Comparison of ENCODE assay signal across 21 cellular contexts in the genomic region with DNA sequence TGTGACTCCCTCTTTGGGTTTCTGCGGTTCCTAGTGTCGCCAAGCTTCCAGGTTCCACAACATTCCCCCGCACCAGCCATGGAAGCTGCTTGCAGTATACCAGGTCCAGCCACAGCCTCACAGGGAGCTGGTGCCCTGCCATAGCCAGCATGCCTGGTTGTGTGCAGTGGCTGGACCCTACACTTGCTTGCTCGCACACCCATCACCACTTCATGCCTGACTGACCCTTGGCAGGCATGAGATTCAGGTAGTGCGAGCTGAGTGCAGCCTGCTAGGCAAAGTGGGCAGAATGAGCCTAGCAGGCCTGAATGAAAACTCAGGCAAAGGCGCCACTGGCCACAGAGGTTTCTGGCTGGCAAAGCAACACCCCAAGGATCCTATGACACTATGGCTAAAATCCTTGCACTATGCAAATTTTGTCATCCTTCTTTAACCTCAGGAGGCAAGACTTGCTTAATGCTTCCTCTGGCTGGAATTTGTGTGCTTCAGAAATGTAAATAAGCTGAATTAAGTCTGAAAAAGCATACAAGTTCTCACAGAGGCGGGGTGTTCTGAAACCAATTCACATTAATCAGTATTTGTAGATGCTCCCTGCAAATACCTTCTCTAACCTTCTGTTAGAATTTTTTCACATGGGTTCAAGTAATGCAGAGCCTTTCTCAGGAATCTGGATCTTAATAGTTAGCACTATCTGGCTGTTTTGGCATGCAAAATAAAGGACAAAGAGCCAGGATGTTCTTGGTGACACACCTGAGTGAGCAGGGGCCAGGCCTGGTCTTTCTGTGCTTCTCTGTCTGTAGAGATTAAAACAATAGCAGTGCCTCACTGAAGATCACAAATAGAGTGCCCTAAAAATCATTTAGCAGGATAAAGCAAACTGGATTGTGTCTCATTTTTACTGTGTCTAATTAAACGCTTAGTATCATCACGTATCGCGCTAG.
A peak's percentile ranks its signal among the peaks of the same experiment; 100 is the strongest.
DNase-seq lines count a peak whose midpoint lies in the region; TF ChIP-seq lines count a peak whose summit lies in the region.
"Had no signal": no experiment of that assay in that cellular context is flagged by ENCODE, and none has a peak within 500 bp of the region (broad histone marks: within the 10 kb centered on the region; RNA-seq: fewer than 3 reads in every experiment).

No MANE protein-coding gene starts in this region.

- H3K36me3 Mint-ChIP-seq in endodermal cell (ENCODE audit: low read depth): no peaks in the 10 kb centered on the region
- H3K36me3 Mint-ChIP-seq in nephron (ENCODE audit: low read depth): peaks cover 4% of the 10 kb centered on the region
- H3K36me3 Mint-ChIP-seq: CD4-positive, alpha-beta memory T cell had no signal

- H3K4me3 ChIP-seq in HUES48 (ENCODE audit: low read depth, low read length) (no peak overlapping the region), endodermal cell (ENCODE audit: low read length) (no peak overlapping the region)
- H3K4me3 ChIP-seq: BLaER1 treated with 17β-estradiol and CSF1 and Interleukin-3, amounts not matched to agents 10 nM and 100 nM; PC-9; SJSA1 had no signal

- H3K9me3 ChIP-seq in HUES48 (ENCODE audit: control insufficient read depth, insufficient read depth, low read length): peaks cover 6% of the 10 kb centered on the region
- H3K9me3 ChIP-seq in endodermal cell (ENCODE audit: control insufficient read depth, low read length): peaks cover 35% of the 10 kb centered on the region
- H3K9me3 ChIP-seq: Caco-2 had no signal

- H3K27me3 ChIP-seq in HUES48 (ENCODE audit: control insufficient read depth, insufficient read depth, low read length) (peaks cover 18% of the 10 kb centered on the region), endodermal cell (ENCODE audit: control insufficient read depth, insufficient read depth, low read length, poor library complexity, severe bottlenecking) (peaks cover under 1% of the 10 kb centered on the region)
- H3K27me3 ChIP-seq: BLaER1 treated with 17β-estradiol and CSF1 and Interleukin-3, amounts not matched to agents 10 nM and 100 nM; SJSA1 had no signal

- H3K27me3 Mint-ChIP-seq in endodermal cell (ENCODE audit: insufficient read depth) (peaks cover 41% of the 10 kb centered on the region), nephron (ENCODE audit: low read depth) (no peaks in the 10 kb centered on the region)

- H3K27ac Mint-ChIP-seq in endodermal cell (no peak overlapping the region), nephron (peak overlapping the region; percentile 47 to 80 (median 78))
- H3K27ac Mint-ChIP-seq: CD4-positive, alpha-beta memory T cell had no signal

- H3K9me3 Mint-ChIP-seq in endodermal cell (peaks cover 20% of the 10 kb centered on the region), nephron (peaks cover 22% of the 10 kb centered on the region)

- DNase-seq in endodermal cell (peak; percentile 70), C1 segment of cervical spinal cord (lab: John Stamatoyannopoulos, UW) (no peak), AML-193 (lab: John Stamatoyannopoulos, UW) (no peak), NCI-H146 (lab: John Stamatoyannopoulos, UW) (no peak)
- no peak for DNase-seq in activated CD4-positive, CD25-positive, alpha-beta regulatory T cell (lab: John Stamatoyannopoulos, UW)
- DNase-seq: Caco-2; CD4-positive, alpha-beta memory T cell; GDM1; KBM-7; MM.1S; NCI-H1694; NCI-H2029 treated with DMSO at 0.1 percent for 48 hours; NCI-H446 treated with DMSO at 0.1 percent for 48 hours; NCI-H526; NCI-H82; NK-92 treated with Interleukin-12 subunit alpha and Interleukin-12 subunit beta, amount 100 ng/mL, for 24 hours; PC-9 had no signal

- H3K36me3 ChIP-seq in HUES48 (ENCODE audit: control insufficient read depth, insufficient read depth, low read length) (no peaks in the 10 kb centered on the region), endodermal cell (ENCODE audit: control insufficient read depth, insufficient read depth, low read length) (no peaks in the 10 kb centered on the region)
- H3K36me3 ChIP-seq: BLaER1 treated with 17β-estradiol and CSF1 and Interleukin-3, amounts not matched to agents 10 nM and 100 nM; SJSA1 had no signal

- H3K4me1 Mint-ChIP-seq in endodermal cell (peaks cover 25% of the 10 kb centered on the region), nephron (no peaks in the 10 kb centered on the region)

- H3K4me1 ChIP-seq in HUES48 (ENCODE audit: control insufficient read depth, insufficient read depth, low read length) (peaks cover 22% of the 10 kb centered on the region), endodermal cell (ENCODE audit: control insufficient read depth, insufficient read depth, low read length) (no peaks in the 10 kb centered on the region)
- H3K4me1 ChIP-seq: BLaER1 treated with 17β-estradiol and CSF1 and Interleukin-3, amounts not matched to agents 10 nM and 100 nM; Caco-2; SJSA1 had no signal

- 85 to 97% methylated on average over 5 to 11 of the region's 11 CpGs for WGBS in endodermal cell (ENCODE audit: insufficient coverage in 1 of 2, insufficient read length in 1 of 2), 2 experiments

- H3K27ac ChIP-seq in HUES48 (ENCODE audit: low read depth, low read length) (peak overlapping the region; percentile 9), endodermal cell (ENCODE audit: low read depth, low read length) (no peak overlapping the region)
- H3K27ac ChIP-seq: BLaER1 treated with 17β-estradiol and CSF1 and Interleukin-3, amounts not matched to agents 10 nM and 100 nM; PC-9; SJSA1 had no signal

- H3K9ac ChIP-seq in HUES48 (ENCODE audit: low read depth, low read length) (no peak overlapping the region), endodermal cell (ENCODE audit: extremely low read depth, low read length, poor library complexity, severe bottlenecking) (no peak overlapping the region)
- H3K9ac ChIP-seq: BLaER1 treated with 17β-estradiol and CSF1 and Interleukin-3, amounts not matched to agents 10 nM and 100 nM had no signal

- TF ChIP-seq CTCF in endodermal cell (conservative IDR thresholded peaks at IDR 0.05) (no peak), nephron (IDR thresholded peaks at IDR 0.05; ENCODE audit: unreplicated experiment in 3 of 3) (no peak)

- no peak overlapping the region for H3K4me3 Mint-ChIP-seq in endodermal cell
- H3K4me3 Mint-ChIP-seq in nephron: no peak overlapping the region
- H3K4me3 Mint-ChIP-seq: CD4-positive, alpha-beta memory T cell had no signal
